31 cellular contexts compared by ENCODE assay signal in the genomic region with DNA sequence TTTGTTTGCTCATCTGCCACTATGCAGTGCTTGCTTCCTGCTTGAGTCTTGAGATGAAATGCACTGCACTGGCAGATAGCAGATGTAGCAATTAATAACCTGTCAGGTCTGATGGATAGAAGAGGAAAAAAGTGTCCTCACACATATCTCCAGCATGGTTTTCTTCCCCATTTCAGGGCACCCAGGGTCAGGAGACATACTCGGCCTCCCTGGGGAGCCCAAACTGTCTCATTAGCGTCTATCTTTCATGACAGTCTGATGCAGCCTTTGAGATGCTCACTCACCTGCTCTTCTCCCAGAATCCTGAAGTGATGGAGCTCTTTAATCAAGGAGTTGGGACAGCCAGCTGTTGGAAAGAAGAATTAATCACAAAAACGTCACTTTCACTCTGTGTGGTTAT.
"Had no signal": no experiment of that assay in that cellular context is flagged by ENCODE, and none has a peak within 500 bp of the region (broad histone marks: within the 10 kb centered on the region; RNA-seq: fewer than 3 reads in every experiment).

No MANE protein-coding gene starts in this region.

- H3K4me1 ChIP-seq: adrenal gland, body of pancreas, breast epithelium had no signal

- H3K27me3 ChIP-seq: adrenal gland, body of pancreas, brain microvascular endothelial cell, breast epithelium had no signal

- H3K27ac ChIP-seq: adrenal gland, body of pancreas, brain microvascular endothelial cell, breast epithelium, VCaP had no signal

- ATAC-seq: activated CD8-positive, alpha-beta T cell treated with anti-CD3 and anti-CD28 coated beads for 36 hours; activated naive CD4-positive, alpha-beta T cell treated with anti-CD3 and anti-CD28 coated beads, Interleukin-2, amount 50 U/mL, for 72 hours; activated T-cell treated with anti-CD3 and anti-CD28 coated beads, Interleukin-2, amount 50 U/mL, for 4 hours; activated T-cell treated with anti-CD3 and anti-CD28 coated beads, Interleukin-2, amount 50 U/mL, for 72 hours; activated T-helper 17 cell treated with anti-CD3 and anti-CD28 coated beads, Interleukin-2, amount 50 U/mL, for 72 hours; body of pancreas had no signal

- H3K9me3 ChIP-seq: adrenal gland, body of pancreas, breast epithelium had no signal

- H3K4me3 ChIP-seq: adrenal gland, body of pancreas, breast epithelium had no signal

- H3K36me3 ChIP-seq: adrenal gland, brain microvascular endothelial cell, breast epithelium had no signal

- DNase-seq: activated B cell treated with CpG ODN at 0.5 μM for 24 hours; activated CD4-positive, alpha-beta memory T cell treated with anti-CD3 and anti-CD28 coated beads for 36 hours; activated CD4-positive, alpha-beta T cell treated with anti-CD3 and anti-CD28 coated beads for 4 hours; activated CD4-positive, alpha-beta T cell treated with anti-CD3 and anti-CD28 coated beads, Interleukin-2, amount 10 ng/mL, durations not matched to agents 24 days and 14 days; activated CD4-positive, alpha-beta T cell treated with anti-CD3 and anti-CD28 coated beads, Interleukin-2, amount 50 U/mL, for 1 hour; activated CD4-positive, alpha-beta T cell treated with anti-CD3 and anti-CD28 coated beads, Interleukin-2, amount 50 U/mL, for 4 hours; activated CD4-positive, CD25-positive, alpha-beta regulatory T cell treated with anti-CD3 and anti-CD28 coated beads, Interleukin-2, amount 50 U/mL, for 72 hours; activated CD8-positive, alpha-beta memory T cell treated with anti-CD3 and anti-CD28 coated beads, Interleukin-2, amount 50 U/mL, for 4 hours; activated CD8-positive, alpha-beta T cell treated with anti-CD3 and anti-CD28 coated beads for 36 hours; activated effector memory CD4-positive, alpha-beta T cell treated with anti-CD3 and anti-CD28 coated beads, Interleukin-2, amount 50 U/mL, for 16 hours; activated gamma-delta T cell treated with Interleukin-2 at 50 U/mL for 16 hours; activated naive CD4-positive, alpha-beta T cell; activated naive CD4-positive, alpha-beta T cell treated with anti-CD3 and anti-CD28 coated beads for 36 hours; activated naive CD4-positive, alpha-beta T cell treated with anti-CD3 and anti-CD28 coated beads, Interleukin-2, amount 50 U/mL, for 16 hours; activated naive CD8-positive, alpha-beta T cell treated with anti-CD3 and anti-CD28 coated beads for 36 hours; activated T-cell treated with anti-CD3 and anti-CD28 coated beads for 4 hours; activated T-cell treated with anti-CD3 and anti-CD28 coated beads, Interleukin-2, amount 50 U/mL, for 1 hour; activated T-cell treated with anti-CD3 and anti-CD28 coated beads, Interleukin-2, amount 50 U/mL, for 4 hours; activated T-cell treated with anti-CD3 and anti-CD28 coated beads, Interleukin-2, amount 50 U/mL, for 72 hours; adrenal gland; amniotic stem cell; aorta; body of pancreas; brain microvascular endothelial cell; central memory CD4-positive, alpha-beta T cell; T-helper 2 cell; T-helper 9 cell had no signal
